8 cellular contexts compared by ENCODE assay signal in the genomic region with DNA sequence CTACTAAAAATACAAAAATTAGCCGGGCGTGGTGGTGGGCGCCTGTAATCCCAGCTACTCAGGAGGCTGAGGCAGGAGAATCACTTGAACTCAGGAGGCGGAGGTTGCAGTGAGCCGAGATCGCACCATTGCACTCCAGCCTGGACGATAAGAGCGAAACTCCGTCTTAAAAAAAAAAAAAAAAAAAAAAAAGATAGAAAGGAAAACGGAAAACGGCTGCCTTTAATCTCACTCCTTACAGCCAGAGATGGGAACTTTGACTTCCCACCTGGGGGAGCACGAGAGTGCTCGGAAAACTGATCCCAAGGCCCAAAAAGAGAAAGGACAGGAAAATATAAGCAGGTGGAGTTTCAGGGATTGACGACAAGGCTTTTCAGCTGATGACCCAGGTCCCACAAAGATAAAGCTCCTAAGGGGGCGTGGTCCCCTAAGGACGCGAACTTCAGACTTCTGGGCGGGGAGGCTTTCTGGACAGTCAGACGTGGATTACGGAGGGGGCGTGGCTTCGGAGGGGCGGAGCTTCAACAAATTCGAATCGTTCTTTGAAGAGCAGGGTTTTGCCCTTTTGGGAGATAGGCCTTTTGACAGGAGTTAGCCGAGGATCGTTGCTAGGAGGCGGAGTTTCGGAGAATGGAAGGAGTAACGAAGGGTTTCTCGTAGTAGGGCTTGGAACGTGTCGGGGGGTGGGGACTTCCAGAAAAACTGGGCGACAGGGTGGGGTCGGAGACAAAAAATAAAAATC. TPM values are rescaled to one million over a fixed set of nuclear protein-coding genes. Genes with fewer than 3 reads are reported as not detected.
A peak's percentile ranks its signal among the peaks of the same experiment; 100 is the strongest.
DNase-seq lines count a peak whose midpoint lies in the region; ATAC-seq and TF ChIP-seq lines count a peak whose summit lies in the region.

No MANE protein-coding gene starts in this region.

- no peak overlapping the region for H3K27ac Mint-ChIP-seq in activated naive CD8-positive, alpha-beta T cell treated with anti-CD3 and anti-CD28 coated beads, Interleukin-2, amount 10 ng/mL, durations not matched to agents 7 days and 5 days
- no peak overlapping the region for H3K27ac Mint-ChIP-seq in osteocyte (ENCODE audit: unreplicated experiment)

- intact Hi-C loops in Right ventricle myocardium inferior (cut with DNase I) = loop anchor here (2.0 to 5.0 kb wide), 2 partner anchors 27 to 44 kb away; no protein-coding TSS in a partner anchor
- intact Hi-C loops in testis (cut with DNase I; ENCODE audit: low total_unique reads) = no loop called here

- H3K9me3 ChIP-seq in testis = no peaks in the 10 kb centered on the region

- WGBS in testis, 2 donors = 3 to 4% methylated on average over 31 to 35 of the region's 35 CpGs

- peaks cover 49% of the 10 kb centered on the region for H3K4me1 ChIP-seq in testis

- no peaks in the 10 kb centered on the region for H3K36me3 ChIP-seq in testis (ENCODE audit: low read depth, missing control alignments)

- no peak overlapping the region for H3K4me3 Mint-ChIP-seq in activated naive CD8-positive, alpha-beta T cell treated with anti-CD3 and anti-CD28 coated beads, Interleukin-2, amount 10 ng/mL, durations not matched to agents 7 days and 5 days
- H3K4me3 Mint-ChIP-seq in osteocyte (ENCODE audit: unreplicated experiment) = no peak overlapping the region

- peaks cover 16% of the 10 kb centered on the region for H3K36me3 Mint-ChIP-seq in activated naive CD8-positive, alpha-beta T cell treated with anti-CD3 and anti-CD28 coated beads, Interleukin-2, amount 10 ng/mL, durations not matched to agents 7 days and 5 days
- H3K36me3 Mint-ChIP-seq in osteocyte (ENCODE audit: unreplicated experiment) = no peaks in the 10 kb centered on the region

- peak overlapping the region; percentile 78 to 86 for H3K4me3 ChIP-seq in testis

- H3K4me1 Mint-ChIP-seq in activated naive CD8-positive, alpha-beta T cell treated with anti-CD3 and anti-CD28 coated beads, Interleukin-2, amount 10 ng/mL, durations not matched to agents 7 days and 5 days = peaks cover 41% of the 10 kb centered on the region
- H3K4me1 Mint-ChIP-seq in osteocyte (ENCODE audit: unreplicated experiment) = peaks cover 37% of the 10 kb centered on the region

- TF ChIP-seq POLR2A in testis (IDR thresholded peaks at IDR 0.05) = peak; percentile 8

- peak overlapping the region; percentile 98 to 99 for H3K27ac ChIP-seq in testis

- POLR2A ChIA-PET in activated naive CD8-positive, alpha-beta T cell treated with anti-CD3 and anti-CD28 coated beads, Interleukin-2, amount 10 ng/mL, durations not matched to agents 7 days and 5 days (lab: Charles Lee) = interaction anchor here (0.7 to 3.5 kb wide), 18 partner anchors 9 to 1324 kb away, joined by 3 to 43 read pairs (median 8); partner anchors contain the start of genes FLAD1, PBXIP1, PMVK and PYGO2

- ATAC-seq in GM21717 (IDR thresholded peaks at IDR 0.05; ENCODE audit: unreplicated experiment) = peak; percentile 21
- peak; percentile 6 for ATAC-seq in activated naive CD8-positive, alpha-beta T cell treated with anti-CD3 and anti-CD28 coated beads, Interleukin-2, amount 10 ng/mL, durations not matched to agents 7 days and 5 days (ENCODE audit: low read depth)
- peak; percentile 47 for ATAC-seq in Right ventricle myocardium inferior

- H3K27me3 Mint-ChIP-seq in activated naive CD8-positive, alpha-beta T cell treated with anti-CD3 and anti-CD28 coated beads, Interleukin-2, amount 10 ng/mL, durations not matched to agents 7 days and 5 days = no peaks in the 10 kb centered on the region
- H3K27me3 Mint-ChIP-seq in osteocyte (ENCODE audit: unreplicated experiment) = no peaks in the 10 kb centered on the region

- no peaks in the 10 kb centered on the region for H3K9me3 Mint-ChIP-seq in activated naive CD8-positive, alpha-beta T cell treated with anti-CD3 and anti-CD28 coated beads, Interleukin-2, amount 10 ng/mL, durations not matched to agents 7 days and 5 days
- no peaks in the 10 kb centered on the region for H3K9me3 Mint-ChIP-seq in osteocyte (ENCODE audit: unreplicated experiment)

- peak; percentile 35 for TF ChIP-seq CTCF in osteocyte (IDR thresholded peaks at IDR 0.05)
- TF ChIP-seq CTCF in testis (IDR thresholded peaks at IDR 0.05) = peak in 2 of 3 experiments; percentile 17 to 19

- H3K27me3 ChIP-seq in testis = no peaks in the 10 kb centered on the region

- DNase-seq in Ammon's horn (ENCODE audit: low spot score) (peak; percentile 88), NCI-H128 (lab: John Stamatoyannopoulos, UW; ENCODE audit: unreplicated experiment) (peak; percentile 90), SKM-1 (lab: John Stamatoyannopoulos, UW; ENCODE audit: unreplicated experiment) (peak; percentile 98), Right ventricle myocardium inferior (ENCODE audit: missing footprints) (peak; percentile 97), osteocyte (ENCODE audit: extremely low spot score, unreplicated experiment) (peak; percentile 97), testis (peak; percentile 98)
- peak; percentile 93 for DNase-seq in activated naive CD8-positive, alpha-beta T cell treated with anti-CD3 and anti-CD28 coated beads, Interleukin-2, amount 10 ng/mL, durations not matched to agents 7 days and 5 days

RNA-seq across cellular contexts. Expression of gene CKS1B, which starts 1.0 kb away (rescaled TPM):
- 100 to 1,000 TPM; 112 to 114 TPM for total RNA-seq in activated naive CD8-positive, alpha-beta T cell treated with anti-CD3 and anti-CD28 coated beads, Interleukin-2, amount 10 ng/mL, durations not matched to agents 7 days and 5 days
- total RNA-seq in Right ventricle myocardium inferior (22.2 TPM), osteocyte (38.5 and 39.6 TPM in 2 replicates), testis (10 to 100 TPM; 45.5 to 84.3 TPM)
- 100 TPM for polyA plus RNA-seq in testis (ENCODE audit: insufficient read depth, low read depth, low replicate concordance)

RNA-seq across cellular contexts. Expression of gene SHC1, which starts 3.0 kb away (rescaled TPM):
- 10 to 100 TPM; 67.4 to 72.3 TPM for total RNA-seq in activated naive CD8-positive, alpha-beta T cell treated with anti-CD3 and anti-CD28 coated beads, Interleukin-2, amount 10 ng/mL, durations not matched to agents 7 days and 5 days
- total RNA-seq in Right ventricle myocardium inferior (60.4 TPM), osteocyte (219 and 239 TPM in 2 replicates), testis (10 to 100 TPM; 47.9 to 59.3 TPM)
- polyA plus RNA-seq in testis (ENCODE audit: insufficient read depth, low read depth, low replicate concordance) = 49.0 TPM

RNA-seq across cellular contexts. Expression of gene FLAD1, which starts 9.6 kb away (rescaled TPM):
- total RNA-seq in activated naive CD8-positive, alpha-beta T cell treated with anti-CD3 and anti-CD28 coated beads, Interleukin-2, amount 10 ng/mL, durations not matched to agents 7 days and 5 days = 10 to 100 TPM; 46.2 to 48.9 TPM
- total RNA-seq in Right ventricle myocardium inferior (30.8 TPM), osteocyte (30.2 and 31.2 TPM in 2 replicates), testis (10 to 100 TPM; 26.5 to 35.0 TPM)
- polyA plus RNA-seq in testis (ENCODE audit: insufficient read depth, low read depth, low replicate concordance) = 46.5 TPM

RNA-seq across cellular contexts. Expression of gene PYGO2, which starts 11.9 kb away (rescaled TPM):
- 10 to 100 TPM; 55.3 TPM for total RNA-seq in activated naive CD8-positive, alpha-beta T cell treated with anti-CD3 and anti-CD28 coated beads, Interleukin-2, amount 10 ng/mL, durations not matched to agents 7 days and 5 days
- 16.0 TPM for total RNA-seq in Right ventricle myocardium inferior
- total RNA-seq in osteocyte = 29.2 and 30.4 TPM in 2 replicates
- 10 to 100 TPM; 31.0 to 34.9 TPM for total RNA-seq in testis
- 33.2 TPM for polyA plus RNA-seq in testis (ENCODE audit: insufficient read depth, low read depth, low replicate concordance)

RNA-seq across cellular contexts. Expression of gene PBXIP1, which starts 17.6 kb away (rescaled TPM):
- total RNA-seq in activated naive CD8-positive, alpha-beta T cell treated with anti-CD3 and anti-CD28 coated beads, Interleukin-2, amount 10 ng/mL, durations not matched to agents 7 days and 5 days = 100 to 1,000 TPM; 149 to 155 TPM
- total RNA-seq in Right ventricle myocardium inferior (55.9 TPM), osteocyte (90.1 and 92.6 TPM in 2 replicates), testis (10 to 100 TPM; 84.1 to 87.1 TPM)
- polyA plus RNA-seq in testis (ENCODE audit: insufficient read depth, low read depth, low replicate concordance) = 111 TPM

Comparison
In these comparisons a context has a peak if more than half of its experiments do, and no peak if none do; other contexts are left out.
1. Peak in every context shown above with its lines: DNase-seq, ATAC-seq, H3K4me3 ChIP-seq and H3K27ac ChIP-seq.